ENCODE assay signal across 8 cellular contexts in genomic region chr11:2186669-2187266, GRCh38. TPM values are rescaled to one million over a fixed set of nuclear protein-coding genes. Genes with fewer than 3 reads are reported as not detected.
DNase-seq lines count a peak whose midpoint lies in the region; ATAC-seq, FAIRE-seq and TF ChIP-seq lines count a peak whose summit lies in the region.

No MANE protein-coding gene starts in this region.

- peak overlapping the region; percentile 100 for H3K56ac ChIP-seq in H1 (replicated peaks; ENCODE audit: insufficient read length, low read depth, low read length)

- H3K4me3 ChIP-seq in H1 (ENCODE audit: extremely low read depth in 1 of 4, insufficient read depth in 2 of 4, low read depth in 3 of 4, low read length in 4 of 4) = no peak overlapping the region
- H3K4me3 ChIP-seq in psoas muscle = no peak overlapping the region
- H3K4me3 ChIP-seq in sigmoid colon = no peak overlapping the region

- DNase-seq in GM03348 (ENCODE audit: low spot score) (peak; percentile 46), NCI-H1092 (lab: John Stamatoyannopoulos, UW) (peak; percentile 83), H1 (ENCODE audit: low read depth in 1 of 2, low spot score in 2 of 2) (peak in 1 of 2 experiments; percentile 69), psoas muscle (no peak), sigmoid colon (no peak), T1000 (lab: John Stamatoyannopoulos, UW) (no peak)
- DNase-seq in activated CD4-positive, alpha-beta T cell treated with anti-CD3 and anti-CD28 coated beads for 48 hours = peak; percentile 68

- TF ChIP-seq RAD21 in H1 (IDR thresholded peaks at IDR 0.05 in 1 of 2, conservative IDR thresholded peaks at IDR 0.05 in 1 of 2; ENCODE audit: low read depth in 2 of 2, low read length in 2 of 2) = peak; percentile 62 to 77

- H3K23ac ChIP-seq in H1 (ENCODE audit: insufficient read length) = no peak overlapping the region

- peak overlapping the region; percentile 10 for H4K5ac ChIP-seq in H1 (ENCODE audit: insufficient read length, low read depth, low read length)

- WGBS in H1 (ENCODE audit: extremely low coverage in 1 of 2, insufficient coverage in 1 of 2, insufficient read length in 1 of 2, insufficient replicate concordance in 2 of 2, low coverage in 1 of 2, low lambda C conversion rate in 2 of 2, missing lambda C conversion rate in 1 of 2), 2 experiments = 62% methylated on average over 21 of the region's 21 CpGs; no CpG with 5 or more reads in 1 of the 2 experiments
- 29 to 37% (median 32%) methylated on average over 20 to 21 of the region's 21 CpGs for WGBS in psoas muscle, 3 donors
- WGBS in sigmoid colon, 2 donors = 9 to 17% methylated on average over 21 of the region's 21 CpGs

- TF ChIP-seq EP300 in H1 (IDR thresholded peaks at IDR 0.05; ENCODE audit: borderline replicate concordance in 1 of 2, low read depth in 2 of 2, low read length in 2 of 2) (no peak), sigmoid colon (IDR thresholded peaks at IDR 0.05) (no peak)

- no peak overlapping the region for H3K27ac ChIP-seq in H1 (ENCODE audit: low read depth, low read length)
- no peak overlapping the region for H3K27ac ChIP-seq in psoas muscle
- no peak overlapping the region for H3K27ac ChIP-seq in sigmoid colon

- peak overlapping the region; percentile 67 for H2BK15ac ChIP-seq in H1 (ENCODE audit: low read length)

- no peaks in the 10 kb centered on the region for H3K79me2 ChIP-seq in H1 (ENCODE audit: control insufficient read depth in 1 of 2, insufficient read depth in 2 of 2, low read length in 2 of 2)

- peak overlapping the region; percentile 69 for H3K4ac ChIP-seq in H1 (replicated peaks; ENCODE audit: insufficient read length, low read depth, low read length)

- H3K9me3 ChIP-seq in H1 (ENCODE audit: insufficient read depth in 2 of 2, low read depth in 1 of 2, low read length in 1 of 2) (no peaks in the 10 kb centered on the region), psoas muscle (no peaks in the 10 kb centered on the region), sigmoid colon (no peaks in the 10 kb centered on the region)

- H3K14ac ChIP-seq in H1 (ENCODE audit: insufficient read length) = no peak overlapping the region

- H2AK5ac ChIP-seq in H1 (ENCODE audit: low read depth, low read length) = peak overlapping the region; percentile 94

- H2BK120ac ChIP-seq in H1 (replicated peaks; ENCODE audit: low read depth, low read length) = no peak overlapping the region

- peak; percentile 66 to 75 (median 69) for TF ChIP-seq CTCF in H1 (IDR thresholded peaks at IDR 0.05; ENCODE audit: control extremely low read depth in 1 of 3, insufficient read depth in 1 of 3, low read depth in 1 of 3, low read length in 3 of 3)
- peak; percentile 32 for TF ChIP-seq CTCF in psoas muscle (IDR thresholded peaks at IDR 0.05)
- no peak for TF ChIP-seq CTCF in sigmoid colon (IDR thresholded peaks at IDR 0.05)

- 0 out of 2 replicates have a peak overlapping the region, but pooled peaks have one; percentile 11 for H2BK5ac ChIP-seq in H1 (ENCODE audit: low read depth, low read length)

- peak; percentile 19 for FAIRE-seq in H1 (lab: Jason Lieb, UNC)

- H3K79me1 ChIP-seq in H1 (ENCODE audit: low read depth, low read length) = no peaks in the 10 kb centered on the region

- H2BK12ac ChIP-seq in H1 (ENCODE audit: low read depth, low read length) = peak overlapping the region; percentile 45; the same call in 1 of the 2 replicates

- H3K27me3 ChIP-seq in H1 (replicated peaks in 1 of 4; ENCODE audit: control insufficient read depth in 3 of 4, extremely low read depth in 1 of 4, insufficient read depth in 3 of 4, low read length in 3 of 4) = peaks cover 0 to 16% (median 5%) of the 10 kb centered on the region in 4 experiments; a peak in 2 of 7 replicates
- peaks cover 0 to 66% (median 18%) of the 10 kb centered on the region in 3 donors for H3K27me3 ChIP-seq in psoas muscle (ENCODE audit: insufficient read depth in 3 of 3, low read length in 2 of 3)
- H3K27me3 ChIP-seq in sigmoid colon = peaks cover 4 to 46% (median 16%) of the 10 kb centered on the region in 3 donors

- intact Hi-C loops in psoas muscle (cut with DNase I) (loop anchor here in 1 of 2 donors (5.0 kb wide), 1 partner anchor 51 kb away; no protein-coding TSS in a partner anchor), sigmoid colon (cut with DNase I) (no loop called here)

- peaks cover 9% of the 10 kb centered on the region; the same call in 1 of the 2 replicates for H3K23me2 ChIP-seq in H1 (ENCODE audit: low read depth, low read length)

- H4K91ac ChIP-seq in H1 (replicated peaks; ENCODE audit: insufficient read length, low read length) = peak overlapping the region; percentile 98

- peaks cover 0 to 12% of the 10 kb centered on the region in 2 experiments for H4K20me1 ChIP-seq in H1 (replicated peaks in 1 of 2; ENCODE audit: control insufficient read depth in 1 of 2, insufficient read depth in 2 of 2, low read length in 2 of 2)

- H3K9ac ChIP-seq in H1 (replicated peaks in 1 of 4; ENCODE audit: extremely low read depth in 1 of 4, low read depth in 3 of 4, low read length in 3 of 4) = no peak overlapping the region

- CTCF ChIA-PET in H1 (lab: Charles Lee; ENCODE audit: partially characterized antibody) = interaction anchor here (0.6 to 4.3 kb wide), 44 partner anchors 8 to 495 kb away, joined by 3 to 44 read pairs (median 4); partner anchors contain the start of genes C11orf21, TH and TSPAN32

- H3K18ac ChIP-seq in H1 (ENCODE audit: extremely low read depth, low read length) = no peak overlapping the region

- peak overlapping the region; percentile 38 for H4K8ac ChIP-seq in H1 (ENCODE audit: extremely low read depth, insufficient read depth, low read length)

- POLR2A ChIA-PET in H1 (lab: Charles Lee; ENCODE audit: partially characterized antibody) = no interaction called here

- TF ChIP-seq POLR2A in H1 (IDR thresholded peaks at IDR 0.05; ENCODE audit: control extremely low read depth in 1 of 2, low read depth in 2 of 2, low read length in 2 of 2) (no peak), sigmoid colon (IDR thresholded peaks at IDR 0.05) (no peak)

- H3K4me1 ChIP-seq in H1 (replicated peaks in 1 of 4; ENCODE audit: control insufficient read depth in 3 of 4, insufficient read depth in 4 of 4, low read length in 3 of 4) (no peaks in the 10 kb centered on the region; a peak in 2 of 7 replicates), psoas muscle (no peaks in the 10 kb centered on the region), sigmoid colon (no peaks in the 10 kb centered on the region)

- H3K36me3 ChIP-seq in H1 (ENCODE audit: control insufficient read depth in 2 of 4, insufficient read depth in 4 of 4, low read length in 3 of 4) = no peaks in the 10 kb centered on the region
- H3K36me3 ChIP-seq in psoas muscle (ENCODE audit: insufficient read depth in 1 of 2, low read depth in 1 of 2) = no peaks in the 10 kb centered on the region
- no peaks in the 10 kb centered on the region for H3K36me3 ChIP-seq in sigmoid colon

- H2AFZ ChIP-seq in H1 (ENCODE audit: low read length) = no peak overlapping the region

- no peak overlapping the region; a peak in 1 of 4 replicates for H3K4me2 ChIP-seq in H1 (ENCODE audit: insufficient read depth in 1 of 2, low read depth in 2 of 2, low read length in 2 of 2)

- no peak overlapping the region for H2BK20ac ChIP-seq in H1 (ENCODE audit: low read length)

- peak in 3 of 4 donors; percentile 37 to 50 (median 47) for ATAC-seq in psoas muscle
- ATAC-seq in HG03175 (IDR thresholded peaks at IDR 0.05; ENCODE audit: unreplicated experiment) = no peak

RNA-seq across cellular contexts. Expression of gene TH, which starts 15.2 kb away (rescaled TPM):
- not detected in 2 replicates for total RNA-seq in H1 (2021; fragmentation: NEBNext Ultra II Directional; extraction: Animal tissue kit (Norgen Biotek cat#: 25700))
- polyA plus RNA-seq in H1 (2011; rRNA removed) (0.09 and 0.16 TPM in 2 replicates), psoas muscle (under 1 TPM in 1 of 3 donors, not detected in 2; 0.16 TPM), sigmoid colon (under 1 TPM in 1 of 3 donors, not detected in 2; 0.17 TPM)
- polyA plus RNA-seq in H1 (2011; cell fraction: cytosol; rRNA removed) = 0.09 TPM
- polyA plus RNA-seq in H1 (2011; cell fraction: nucleus; rRNA removed) = 0.11 TPM
- 0.11 TPM in 1 of 4 replicates, not detected in the others for polyA plus RNA-seq in H1 (2012, experiment 1 of 2)
- polyA plus RNA-seq in H1 (2012, experiment 2 of 2) = not detected
- not detected for polyA plus RNA-seq in H1 (2013, experiment 1 of 2)
- not detected for polyA plus RNA-seq in H1 (2013, experiment 2 of 2)
- polyA minus RNA-seq in H1 (2011; rRNA and poly(A)+ RNA removed) = not detected in 2 replicates
- not detected for polyA minus RNA-seq in H1 (2011; cell fraction: cytosol; rRNA and poly(A)+ RNA removed)
- not detected for polyA minus RNA-seq in H1 (2011; cell fraction: nucleus; rRNA and poly(A)+ RNA removed)
- total RNA-seq in psoas muscle (under 1 TPM in 1 of 4 donors, not detected in 3; 0.34 TPM), sigmoid colon (not detected)

RNA-seq across cellular contexts. Expression of gene INS, which starts 25.8 kb away (rescaled TPM):
- not detected in 2 replicates for total RNA-seq in H1 (2021; fragmentation: NEBNext Ultra II Directional; extraction: Animal tissue kit (Norgen Biotek cat#: 25700))
- not detected in 2 replicates for polyA plus RNA-seq in H1 (2011; rRNA removed)
- polyA plus RNA-seq in H1 (2011; cell fraction: cytosol; rRNA removed) = not detected
- polyA plus RNA-seq in H1 (2011; cell fraction: nucleus; rRNA removed) = not detected
- polyA plus RNA-seq in H1 (2012, experiment 1 of 2) = not detected in 4 replicates
- polyA plus RNA-seq in H1 (2012, experiment 2 of 2) = not detected
- not detected for polyA plus RNA-seq in H1 (2013, experiment 1 of 2)
- polyA plus RNA-seq in H1 (2013, experiment 2 of 2) = not detected
- polyA minus RNA-seq in H1 (2011; rRNA and poly(A)+ RNA removed) = not detected in 2 replicates
- polyA minus RNA-seq in H1 (2011; cell fraction: cytosol; rRNA and poly(A)+ RNA removed) = not detected
- polyA minus RNA-seq in H1 (2011; cell fraction: nucleus; rRNA and poly(A)+ RNA removed) = not detected
- not detected for total RNA-seq in psoas muscle
- polyA plus RNA-seq in psoas muscle = 1 to 10 TPM in 1 of 3 donors, under 1 TPM in 1, not detected in 1; 0.65 to 2.8 TPM
- not detected for total RNA-seq in sigmoid colon
- 10 to 100 TPM in 1 of 3 donors, under 1 TPM in 1, not detected in 1; 0.73 to 51.7 TPM for polyA plus RNA-seq in sigmoid colon

RNA-seq across cellular contexts. Expression of gene IGF2, which starts 47.6 kb away (rescaled TPM):
- 1.3 and 1.5 TPM in 2 replicates for total RNA-seq in H1 (2021; fragmentation: NEBNext Ultra II Directional; extraction: Animal tissue kit (Norgen Biotek cat#: 25700))
- polyA plus RNA-seq in H1 (2011; rRNA removed) (0.74 and 2.0 TPM in 2 replicates), psoas muscle (10 to 100 TPM in 2 of 3 donors, 1 to 10 TPM in 1; 5.9 to 38.4 (median 14.6) TPM), sigmoid colon (1 to 10 TPM; 1.6 to 7.8 (median 2.4) TPM)
- polyA plus RNA-seq in H1 (2011; cell fraction: cytosol; rRNA removed) = 1.1 TPM
- polyA plus RNA-seq in H1 (2011; cell fraction: nucleus; rRNA removed) = 0.37 TPM
- polyA plus RNA-seq in H1 (2012, experiment 1 of 2) = 1.6 to 3.2 TPM (median 2.7 TPM) in 4 replicates
- polyA plus RNA-seq in H1 (2012, experiment 2 of 2) = 1.00 TPM
- polyA plus RNA-seq in H1 (2013, experiment 1 of 2) = 2.0 TPM
- polyA plus RNA-seq in H1 (2013, experiment 2 of 2) = 2.6 TPM
- polyA minus RNA-seq in H1 (2011; rRNA and poly(A)+ RNA removed) = 0.20 and 0.57 TPM in 2 replicates
- polyA minus RNA-seq in H1 (2011; cell fraction: cytosol; rRNA and poly(A)+ RNA removed) = 0.88 TPM
- 0.70 TPM for polyA minus RNA-seq in H1 (2011; cell fraction: nucleus; rRNA and poly(A)+ RNA removed)
- total RNA-seq in psoas muscle (100 to 1,000 TPM in 3 of 4 donors, 10 to 100 TPM in 1; 60.2 to 471 (median 119) TPM), sigmoid colon (10 to 100 TPM; 13.9 to 63.1 (median 27.0) TPM)

Comparison
In these comparisons a context has a peak if more than half of its experiments do, and no peak if none do; other contexts are left out.
1. DNase-seq: peak in GM03348 (single experiment), NCI-H1092 (single experiment) and activated CD4-positive, alpha-beta T cell treated with anti-CD3 and anti-CD28 coated beads for 48 hours (single experiment); none in psoas muscle (0 of 2), sigmoid colon (single experiment) and T1000 (single experiment).
2. CTCF ChIP-seq: peak in H1 (3 of 3) and psoas muscle (single experiment); none in sigmoid colon (0 of 4).